ENCODE assay signal across 18 cellular contexts in genomic region chr20:63022501-63022900, GRCh38. TPM values are rescaled to one million over a fixed set of nuclear protein-coding genes. Genes with fewer than 3 reads are reported as not detected.
"Had no signal": no experiment of that assay in that cellular context is flagged by ENCODE, and none has a peak within 500 bp of the region (broad histone marks: within the 10 kb centered on the region; RNA-seq: fewer than 3 reads in every experiment).

No MANE protein-coding gene starts in this region.

- H3K36me3 ChIP-seq: ascending aorta, gastrocnemius medialis, heart left ventricle, suprapubic skin, transverse colon had no signal

- ATAC-seq: activated CD4-positive, alpha-beta T cell treated with anti-CD3 and anti-CD28 coated beads for 36 hours; esophagus mucosa; gastrocnemius medialis; heart left ventricle; natural killer cell treated with Interleukin-12 subunit alpha and Interleukin-12 subunit beta and Interleukin-15 and Interleukin-18, amount 100 ng/mL, for 72 hours; stimulated activated naive CD8-positive, alpha-beta T cell treated with anti-CD3 and anti-CD28 coated beads, Interleukin-15, amount 100 ng/mL, for 72 hours had no signal

- H3K4me3 ChIP-seq: ascending aorta, gastrocnemius medialis, heart left ventricle, suprapubic skin, transverse colon had no signal

- DNase-seq: activated CD4-positive, alpha-beta memory T cell treated with anti-CD3 and anti-CD28 coated beads for 36 hours; activated T-cell treated with anti-CD3 and anti-CD28 coated beads for 4 hours; cerebellar nuclear complex; effector CD4-positive, alpha-beta T cell; gastrocnemius medialis; kidney glomerular epithelial cell; stimulated activated naive CD8-positive, alpha-beta T cell treated with anti-CD3 and anti-CD28 coated beads, Interleukin-15, amount 100 ng/mL, for 72 hours; transverse colon had no signal

- H3K27ac ChIP-seq: ascending aorta, gastrocnemius medialis, heart left ventricle, suprapubic skin, transverse colon had no signal

- H3K4me1 ChIP-seq: ascending aorta, gastrocnemius medialis, transverse colon had no signal

- H3K9me3 ChIP-seq: ascending aorta, gastrocnemius medialis, suprapubic skin, transverse colon had no signal

RNA-seq across cellular contexts. Expression of gene BHLHE23, which starts 15.7 kb away (rescaled TPM):
- total RNA-seq: activated CD4-positive, alpha-beta memory T cell treated with anti-CD3 and anti-CD28 coated beads for 36 hours; activated CD4-positive, alpha-beta T cell treated with anti-CD3 and anti-CD28 coated beads for 36 hours; activated T-helper 1 cell treated with anti-CD3 and anti-CD28 coated beads, Interleukin-12 subunit alpha, Interleukin-12 subunit beta, Interleukin-2, Interleukin-4 antibody, amounts not matched to agents 30 ng/mL and 10 ng/mL and 1 ng/mL, durations not matched to agents 14 hours and 24 hours and 36 hours; ascending aorta; esophagus mucosa; gastrocnemius medialis; heart left ventricle; mesenteric fat pad; natural killer cell treated with Interleukin-12 subunit alpha and Interleukin-12 subunit beta and Interleukin-15 and Interleukin-18, amount 100 ng/mL, for 72 hours; renal cortical epithelial cell; skeletal muscle tissue; suprapubic skin; transverse colon had no signal
- polyA plus RNA-seq: heart left ventricle had no signal
